Comparison of ENCODE assay signal across 8 cellular contexts in the genomic region with DNA sequence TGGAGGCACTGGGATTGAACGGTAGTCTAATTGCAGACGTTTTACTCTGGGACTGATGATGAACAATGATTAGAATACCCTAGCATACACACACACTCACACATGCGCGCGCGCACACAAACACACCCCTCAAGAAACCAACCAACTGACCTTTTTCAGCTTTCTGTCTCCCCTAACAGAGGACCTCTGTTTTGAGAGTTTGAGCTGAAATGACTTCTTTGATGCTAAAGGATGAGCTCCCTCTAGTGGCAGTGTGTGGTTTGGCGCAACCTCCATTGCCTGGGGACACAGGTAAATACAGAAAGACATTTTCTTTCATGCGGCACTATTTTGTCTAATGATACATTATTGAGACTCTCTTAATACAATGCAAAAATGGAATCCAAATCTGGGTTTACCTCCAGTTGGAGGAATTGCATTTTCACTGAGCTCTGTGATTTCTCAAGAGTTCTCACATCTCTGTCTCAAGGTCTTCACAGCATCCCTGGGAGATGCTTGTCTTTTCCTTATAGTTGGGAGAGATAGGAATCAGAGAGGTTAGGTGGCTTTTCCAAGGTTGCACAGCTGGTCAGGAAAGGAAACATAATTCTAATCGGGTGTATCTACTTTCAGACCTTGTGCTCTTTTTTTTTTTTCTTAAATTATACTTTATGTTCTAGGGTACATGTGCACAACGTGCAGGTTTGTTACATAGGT.
DNase-seq lines count a peak whose midpoint lies in the region; ATAC-seq and TF ChIP-seq lines count a peak whose summit lies in the region.

No MANE protein-coding gene starts in this region.

- POLR2A ChIA-PET in activated CD8-positive, alpha-beta T cell treated with anti-CD3 and anti-CD28 coated beads for 36 hours (lab: Charles Lee), result no interaction called here

- DNase-seq in AML-193 (lab: John Stamatoyannopoulos, UW) (peak; percentile 50 to 61), NCI-H748 treated with DMSO at 0.1 percent for 48 hours (lab: John Stamatoyannopoulos, UW) (peak; percentile 65), mucosa of gallbladder (ENCODE audit: low spot score) (peak; percentile 47)
- peak; percentile 87 for DNase-seq in activated CD8-positive, alpha-beta T cell treated with anti-CD3 and anti-CD28 coated beads for 36 hours
- DNase-seq in effector memory CD8-positive, alpha-beta T cell, result peak; percentile 27 to 43 (median 28)
- peak; percentile 37 to 77 for DNase-seq in stimulated activated effector memory CD8-positive, alpha-beta T cell treated with anti-CD3 and anti-CD28 coated beads, Interleukin-12 subunit alpha, Interleukin-12 subunit beta, amount 100 ng/mL, for 72 hours (ENCODE audit: low spot score in 2 of 2)

- no peak overlapping the region for H3K27ac Mint-ChIP-seq in activated CD8-positive, alpha-beta T cell treated with anti-CD3 and anti-CD28 coated beads for 36 hours
- no peak overlapping the region for H3K27ac Mint-ChIP-seq in effector memory CD8-positive, alpha-beta T cell
- no peak overlapping the region for H3K27ac Mint-ChIP-seq in stimulated activated effector memory CD8-positive, alpha-beta T cell treated with anti-CD3 and anti-CD28 coated beads, Interleukin-12 subunit alpha, Interleukin-12 subunit beta, amount 100 ng/mL, for 72 hours

- peaks cover 15% of the 10 kb centered on the region for H3K4me1 Mint-ChIP-seq in activated CD8-positive, alpha-beta T cell treated with anti-CD3 and anti-CD28 coated beads for 36 hours (ENCODE audit: low read depth)
- H3K4me1 Mint-ChIP-seq in effector memory CD8-positive, alpha-beta T cell (ENCODE audit: low read depth in 2 of 2), result peaks cover 0 to 2% of the 10 kb centered on the region in 2 donors
- H3K4me1 Mint-ChIP-seq in stimulated activated effector memory CD8-positive, alpha-beta T cell treated with anti-CD3 and anti-CD28 coated beads, Interleukin-12 subunit alpha, Interleukin-12 subunit beta, amount 100 ng/mL, for 72 hours, result peaks cover 7% of the 10 kb centered on the region

- intact Hi-C loops in activated CD8-positive, alpha-beta T cell treated with anti-CD3 and anti-CD28 coated beads for 36 hours (cut with micrococcal nuclease), result loop anchor here (1.0 to 5.0 kb wide), 2 partner anchors 40 to 275 kb away; no protein-coding TSS in a partner anchor

- CTCF ChIA-PET in activated CD8-positive, alpha-beta T cell treated with anti-CD3 and anti-CD28 coated beads for 36 hours (lab: Charles Lee), result interaction anchor here (0.6 to 12.2 kb wide), 27 partner anchors 10 to 366 kb away, joined by 3 to 175 read pairs (median 5); no protein-coding TSS in a partner anchor

- TF ChIP-seq CTCF in activated CD8-positive, alpha-beta T cell treated with anti-CD3 and anti-CD28 coated beads for 36 hours (IDR thresholded peaks at IDR 0.05), result peak; percentile 78

- no peak overlapping the region for H3K4me3 Mint-ChIP-seq in activated CD8-positive, alpha-beta T cell treated with anti-CD3 and anti-CD28 coated beads for 36 hours
- no peak overlapping the region for H3K4me3 Mint-ChIP-seq in effector memory CD8-positive, alpha-beta T cell
- H3K4me3 Mint-ChIP-seq in stimulated activated effector memory CD8-positive, alpha-beta T cell treated with anti-CD3 and anti-CD28 coated beads, Interleukin-12 subunit alpha, Interleukin-12 subunit beta, amount 100 ng/mL, for 72 hours, result no peak overlapping the region

- ATAC-seq in GM18858 (IDR thresholded peaks at IDR 0.05; ENCODE audit: unreplicated experiment), result peak; percentile 44
- ATAC-seq in HG03354 (IDR thresholded peaks at IDR 0.05; ENCODE audit: poor library complexity, severe bottlenecking, unreplicated experiment), result peak; percentile 59
- peak; percentile 65 for ATAC-seq in activated CD8-positive, alpha-beta T cell treated with anti-CD3 and anti-CD28 coated beads for 36 hours
- peak; percentile 53 for ATAC-seq in effector memory CD8-positive, alpha-beta T cell (replicated peaks)
- ATAC-seq in stimulated activated effector memory CD8-positive, alpha-beta T cell treated with anti-CD3 and anti-CD28 coated beads, Interleukin-12 subunit alpha, Interleukin-12 subunit beta, amount 100 ng/mL, for 72 hours, result no peak

- H3K36me3 Mint-ChIP-seq in activated CD8-positive, alpha-beta T cell treated with anti-CD3 and anti-CD28 coated beads for 36 hours (ENCODE audit: low read depth), result no peaks in the 10 kb centered on the region
- H3K36me3 Mint-ChIP-seq in effector memory CD8-positive, alpha-beta T cell (ENCODE audit: insufficient read depth), result no peaks in the 10 kb centered on the region
- H3K36me3 Mint-ChIP-seq in stimulated activated effector memory CD8-positive, alpha-beta T cell treated with anti-CD3 and anti-CD28 coated beads, Interleukin-12 subunit alpha, Interleukin-12 subunit beta, amount 100 ng/mL, for 72 hours, result no peaks in the 10 kb centered on the region

- H3K9me3 Mint-ChIP-seq in activated CD8-positive, alpha-beta T cell treated with anti-CD3 and anti-CD28 coated beads for 36 hours, result no peaks in the 10 kb centered on the region
- no peaks in the 10 kb centered on the region for H3K9me3 Mint-ChIP-seq in effector memory CD8-positive, alpha-beta T cell
- H3K9me3 Mint-ChIP-seq in stimulated activated effector memory CD8-positive, alpha-beta T cell treated with anti-CD3 and anti-CD28 coated beads, Interleukin-12 subunit alpha, Interleukin-12 subunit beta, amount 100 ng/mL, for 72 hours, result no peaks in the 10 kb centered on the region

- H3K27me3 Mint-ChIP-seq in activated CD8-positive, alpha-beta T cell treated with anti-CD3 and anti-CD28 coated beads for 36 hours, result peaks cover 1% of the 10 kb centered on the region
- peaks cover 0 to 7% of the 10 kb centered on the region in 2 donors for H3K27me3 Mint-ChIP-seq in effector memory CD8-positive, alpha-beta T cell

Comparison
In these comparisons a context has a peak if more than half of its experiments do, and no peak if none do; other contexts are left out.
1. DNase-seq: peak in every context shown above with its lines; median percentile 87 in activated CD8-positive, alpha-beta T cell treated with anti-CD3 and anti-CD28 coated beads for 36 hours; 65 in NCI-H748 treated with DMSO at 0.1 percent for 48 hours; 57 in stimulated activated effector memory CD8-positive, alpha-beta T cell treated with anti-CD3 and anti-CD28 coated beads, Interleukin-12 subunit alpha, Interleukin-12 subunit beta, amount 100 ng/mL, for 72 hours; 56 in AML-193; 47 in mucosa of gallbladder; 28 in effector memory CD8-positive, alpha-beta T cell.